14 cellular contexts compared by ENCODE assay signal in the genomic region with DNA sequence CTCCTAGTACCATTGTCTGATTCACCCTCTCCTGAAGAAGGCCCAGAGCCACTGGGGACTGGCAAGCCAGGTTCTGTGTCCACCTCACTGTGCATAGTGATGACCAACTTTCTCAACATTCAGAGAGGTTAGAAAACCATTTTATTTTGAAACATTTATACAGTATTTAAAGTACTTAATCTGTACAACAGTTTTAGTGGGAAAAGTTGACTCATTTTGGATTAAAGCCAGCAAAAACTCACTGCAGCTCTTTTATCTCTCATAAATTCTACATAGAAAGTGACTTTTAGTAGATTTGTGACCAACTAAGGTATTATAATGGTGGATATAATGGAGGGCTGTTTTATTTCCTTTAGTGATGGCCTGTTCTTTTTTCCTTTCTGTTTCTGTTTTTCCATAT. TPM values are rescaled to one million over a fixed set of nuclear protein-coding genes. Genes with fewer than 3 reads are reported as not detected.
DNase-seq lines count a peak whose midpoint lies in the region; ATAC-seq and TF ChIP-seq lines count a peak whose summit lies in the region.
"Had no signal": no experiment of that assay in that cellular context is flagged by ENCODE, and none has a peak within 500 bp of the region (broad histone marks: within the 10 kb centered on the region; RNA-seq: fewer than 3 reads in every experiment).

No MANE protein-coding gene starts in this region.

- no TSS peak for BruUV-seq in PC-3 (replicated peaks; lab: Mats Ljungman, UMichigan)

- H3K4me3 ChIP-seq in PC-3 (ENCODE audit: low read length) (no peak overlapping the region), mucosa of descending colon (no peak overlapping the region), gastrocnemius medialis (no peak overlapping the region)
- H3K4me3 ChIP-seq: upper lobe of left lung had no signal

- intact Hi-C loops in PC-3 (cut with micrococcal nuclease), result no loop called here
- intact Hi-C loops in mucosa of descending colon (cut with DNase I, micrococcal nuclease), result no loop called here
- intact Hi-C loops in gastrocnemius medialis (cut with DNase I; ENCODE audit: low total_unique reads), result no loop called here

- H3K4me2 ChIP-seq in PC-3 (ENCODE audit: low read length), result peak overlapping the region; percentile 48

- H3F3A ChIP-seq in PC-3 (ENCODE audit: low read length, unreplicated experiment), result peaks cover 8% of the 10 kb centered on the region

- no peak overlapping the region for H3K9ac ChIP-seq in PC-3 (ENCODE audit: low read length)

- TF ChIP-seq POLR2A in gastrocnemius medialis (IDR thresholded peaks at IDR 0.05), result no peak

- in situ Hi-C loops in gastrocnemius medialis (cut with MboI; ENCODE audit: low sequenced_read_pairs in 4 of 4), result no loop called here

- H3K4me1 ChIP-seq in PC-3 (ENCODE audit: insufficient read depth, low read length) (peaks cover 31% of the 10 kb centered on the region), mucosa of descending colon (ENCODE audit: low read depth) (peaks cover 6% of the 10 kb centered on the region), gastrocnemius medialis (peaks cover 12 to 39% of the 10 kb centered on the region in 2 donors)

- H3K9me2 ChIP-seq in PC-3 (replicated peaks; ENCODE audit: low read length), result no peaks in the 10 kb centered on the region

- POLR2A ChIA-PET in PC-3 (lab: Charles Lee; ENCODE audit: unreplicated experiment), result no interaction called here

- peak; percentile 50 for DNase-seq in EL
- DNase-seq in PC-3, result peak; percentile 79
- DNase-seq in dermis blood vessel endothelial cell, result peak; percentile 77
- no peak for DNase-seq in mucosa of descending colon
- no peak for DNase-seq in NCI-H2196 treated with DMSO at 0.1 percent for 48 hours (lab: John Stamatoyannopoulos, UW; ENCODE audit: unreplicated experiment)
- no peak for DNase-seq in gastrocnemius medialis
- DNase-seq: cortex of kidney, DND-41, H7, NCI-H774, nucleus accumbens, upper lobe of left lung had no signal

- H3K27me3 ChIP-seq in PC-3 (ENCODE audit: low read length) (no peaks in the 10 kb centered on the region), gastrocnemius medialis (no peaks in the 10 kb centered on the region)
- H3K27me3 ChIP-seq: upper lobe of left lung had no signal

- H3K9me3 ChIP-seq in PC-3 (ENCODE audit: low read length), result no peaks in the 10 kb centered on the region
- H3K9me3 ChIP-seq in mucosa of descending colon, result no peaks in the 10 kb centered on the region
- H3K9me3 ChIP-seq in gastrocnemius medialis, result no peaks in the 10 kb centered on the region
- H3K9me3 ChIP-seq: upper lobe of left lung had no signal

- ATAC-seq in PC-3 (peak; percentile 63), mucosa of descending colon (peak; percentile 45), HG03565 (IDR thresholded peaks at IDR 0.05; ENCODE audit: unreplicated experiment) (no peak), GM21723 (IDR thresholded peaks at IDR 0.05; ENCODE audit: unreplicated experiment) (no peak), gastrocnemius medialis (no peak)

- H3K27ac ChIP-seq in PC-3 (ENCODE audit: low read length), result peak overlapping the region; percentile 42
- H3K27ac ChIP-seq in gastrocnemius medialis, result no peak overlapping the region
- H3K27ac ChIP-seq: upper lobe of left lung had no signal

- TF ChIP-seq CTCF in PC-3 (conservative IDR thresholded peaks at IDR 0.05; ENCODE audit: low read depth, low read length), result no peak
- no peak for TF ChIP-seq CTCF in mucosa of descending colon (IDR thresholded peaks at IDR 0.05)
- no peak for TF ChIP-seq CTCF in gastrocnemius medialis (IDR thresholded peaks at IDR 0.05 in 4 of 5, conservative IDR thresholded peaks at IDR 0.05 in 1 of 5)

- CTCF ChIA-PET in PC-3 (lab: Charles Lee), result no interaction called here

- peaks cover 78% of the 10 kb centered on the region for H3K79me2 ChIP-seq in PC-3 (ENCODE audit: low read length)

- no peaks in the 10 kb centered on the region for H3K36me3 ChIP-seq in PC-3 (ENCODE audit: low read depth, low read length)
- no peaks in the 10 kb centered on the region for H3K36me3 ChIP-seq in mucosa of descending colon (ENCODE audit: low read depth)
- peaks cover 0 to under 1% of the 10 kb centered on the region in 2 donors for H3K36me3 ChIP-seq in gastrocnemius medialis
- H3K36me3 ChIP-seq: upper lobe of left lung had no signal

- no peak overlapping the region for H2AFZ ChIP-seq in PC-3 (ENCODE audit: low read length)

- H4K20me1 ChIP-seq in PC-3 (ENCODE audit: low read length), result no peaks in the 10 kb centered on the region

RNA-seq across cellular contexts. Expression of a gene that starts 9.7 kb away (rescaled TPM):
- total RNA-seq in PC-3 (2014; rRNA removed) (21.5 and 29.5 TPM in 2 replicates), dermis blood vessel endothelial cell (75.5 and 134 TPM in 2 replicates), mucosa of descending colon (100 to 1,000 TPM in 1 of 3 donors, 10 to 100 TPM in 2; 70.4 to 122 (median 83.6) TPM), gastrocnemius medialis (10 to 100 TPM; 59.8 to 99.2 (median 88.6) TPM)

Comparison
In these comparisons a context has a peak if more than half of its experiments do, and no peak if none do; other contexts are left out.
1. DNase-seq: peak in EL (single experiment), PC-3 (single experiment) and dermis blood vessel endothelial cell (single experiment); none in mucosa of descending colon (0 of 3), NCI-H2196 treated with DMSO at 0.1 percent for 48 hours (single experiment) and gastrocnemius medialis (0 of 2).
2. ATAC-seq: peak in PC-3 (single experiment) and mucosa of descending colon (single experiment); none in HG03565 (single experiment), GM21723 (single experiment) and gastrocnemius medialis (0 of 2).